Comparison of ENCODE assay signal across 10 cellular contexts in genomic region chr7:149865437-149865836, GRCh38. TPM values are rescaled to one million over a fixed set of nuclear protein-coding genes. Genes with fewer than 3 reads are reported as not detected.
DNase-seq lines count a peak whose midpoint lies in the region; ATAC-seq lines count a peak whose summit lies in the region.
"Had no signal": no experiment of that assay in that cellular context is flagged by ENCODE, and none has a peak within 500 bp of the region (broad histone marks: within the 10 kb centered on the region; RNA-seq: fewer than 3 reads in every experiment).

No MANE protein-coding gene starts in this region.

- H4K91ac ChIP-seq in mesenchymal stem cell (ENCODE audit: low read length) = no peak overlapping the region

- H3K4me3 Mint-ChIP-seq in T-helper 1 cell treated with Interleukin-12 subunit alpha and Interleukin-12 subunit beta and Interleukin-4 antibody, amounts not matched to agents 30 μg/mL and 1 μg/mL, for 36 hours = peak overlapping the region; percentile 61
- H3K4me3 Mint-ChIP-seq in activated naive CD4-positive, alpha-beta T cell treated with anti-CD3 and anti-CD28 coated beads, Interleukin-2, amount 50 U/mL, for 24 hours = peak overlapping the region; percentile 15

- no peaks in the 10 kb centered on the region for H3K27me3 ChIP-seq in mesenchymal stem cell (ENCODE audit: control insufficient read depth in 1 of 2, insufficient read depth in 1 of 2, low read length in 2 of 2)

- no peak overlapping the region for H3K23ac ChIP-seq in mesenchymal stem cell (ENCODE audit: low read length in 2 of 2)

- no peak overlapping the region for H2BK12ac ChIP-seq in mesenchymal stem cell (ENCODE audit: low read length in 2 of 2)

- H3K4me1 Mint-ChIP-seq in T-helper 1 cell treated with Interleukin-12 subunit alpha and Interleukin-12 subunit beta and Interleukin-4 antibody, amounts not matched to agents 30 μg/mL and 1 μg/mL, for 36 hours (ENCODE audit: low read depth) = peaks cover 65% of the 10 kb centered on the region
- H3K4me1 Mint-ChIP-seq in activated naive CD4-positive, alpha-beta T cell treated with anti-CD3 and anti-CD28 coated beads, Interleukin-2, amount 50 U/mL, for 24 hours = peaks cover 77% of the 10 kb centered on the region

- H2BK5ac ChIP-seq in mesenchymal stem cell (ENCODE audit: low read depth, low read length, poor library complexity, severe bottlenecking) = no peak overlapping the region

- H2BK15ac ChIP-seq in mesenchymal stem cell (ENCODE audit: low read depth, poor library complexity, severe bottlenecking) = no peak overlapping the region

- H3K27ac ChIP-seq in mesenchymal stem cell (ENCODE audit: low read length, poor library complexity, severe bottlenecking) = no peak overlapping the region

- no peaks in the 10 kb centered on the region for H3K9me3 ChIP-seq in mesenchymal stem cell (ENCODE audit: control insufficient read depth, low read length)

- intact Hi-C loops in Right ventricle myocardium superior (cut with DNase I) = no loop called here

- no peak overlapping the region for H2AFZ ChIP-seq in mesenchymal stem cell (ENCODE audit: low read depth, low read length)

- H3K18ac ChIP-seq in mesenchymal stem cell (ENCODE audit: low read depth in 1 of 2, low read length in 2 of 2) = no peak overlapping the region

- no peak overlapping the region for H3K4me2 ChIP-seq in mesenchymal stem cell (ENCODE audit: low read length, poor library complexity, severe bottlenecking)

- whole genome bisulfite sequencing in mesenchymal stem cell = 77% methylated on average over 5 of the region's 7 CpGs

- DNase-seq in stimulated activated CD4-positive, alpha-beta T cell treated with anti-CD3 and anti-CD28 coated beads, Interleukin-4, amount 100 ng/mL, for 24 hours = peak; percentile 60
- DNase-seq in NCI-H748 (lab: John Stamatoyannopoulos, UW; ENCODE audit: unreplicated experiment) (no peak), KG1 (lab: John Stamatoyannopoulos, UW) (no peak), Right ventricle myocardium superior (no peak), mesenchymal stem cell (no peak)
- DNase-seq: mesendoderm, NCI-H2107 had no signal

- H3K27ac Mint-ChIP-seq in T-helper 1 cell treated with Interleukin-12 subunit alpha and Interleukin-12 subunit beta and Interleukin-4 antibody, amounts not matched to agents 30 μg/mL and 1 μg/mL, for 36 hours = peak overlapping the region; percentile 91
- H3K27ac Mint-ChIP-seq in activated naive CD4-positive, alpha-beta T cell treated with anti-CD3 and anti-CD28 coated beads, Interleukin-2, amount 50 U/mL, for 24 hours = peak overlapping the region; percentile 94

- H2AK5ac ChIP-seq in mesenchymal stem cell (ENCODE audit: low read length, severe bottlenecking) = no peak overlapping the region

- H3K4me1 ChIP-seq in mesenchymal stem cell (ENCODE audit: control insufficient read depth, insufficient read depth, low read depth, low read length) = peaks cover 1% of the 10 kb centered on the region

- ATAC-seq in GM21423 (IDR thresholded peaks at IDR 0.05; ENCODE audit: unreplicated experiment) = peak; percentile 42
- ATAC-seq in Right ventricle myocardium superior (ENCODE audit: poor library complexity) = no peak

- no peak overlapping the region for H3K14ac ChIP-seq in mesenchymal stem cell (ENCODE audit: low read length in 2 of 2)

- H3K9ac ChIP-seq in mesenchymal stem cell (ENCODE audit: low read length) = no peak overlapping the region

- H3K4ac ChIP-seq in mesenchymal stem cell (ENCODE audit: low read depth in 1 of 2, low read length in 2 of 2) = no peak overlapping the region

- H3K4me3 ChIP-seq in mesenchymal stem cell (ENCODE audit: insufficient read depth in 1 of 2, low read depth in 1 of 2, low read length in 2 of 2) = no peak overlapping the region

- H3K27me3 Mint-ChIP-seq in T-helper 1 cell treated with Interleukin-12 subunit alpha and Interleukin-12 subunit beta and Interleukin-4 antibody, amounts not matched to agents 30 μg/mL and 1 μg/mL, for 36 hours (ENCODE audit: low read depth) = no peaks in the 10 kb centered on the region
- H3K27me3 Mint-ChIP-seq in activated naive CD4-positive, alpha-beta T cell treated with anti-CD3 and anti-CD28 coated beads, Interleukin-2, amount 50 U/mL, for 24 hours = no peaks in the 10 kb centered on the region

- no peaks in the 10 kb centered on the region for H3K79me1 ChIP-seq in mesenchymal stem cell (replicated peaks; ENCODE audit: low read length, poor library complexity, severe bottlenecking)

- no peak overlapping the region for H4K8ac ChIP-seq in mesenchymal stem cell (ENCODE audit: low read length)

- no peaks in the 10 kb centered on the region for H3K9me3 Mint-ChIP-seq in T-helper 1 cell treated with Interleukin-12 subunit alpha and Interleukin-12 subunit beta and Interleukin-4 antibody, amounts not matched to agents 30 μg/mL and 1 μg/mL, for 36 hours
- no peaks in the 10 kb centered on the region for H3K9me3 Mint-ChIP-seq in activated naive CD4-positive, alpha-beta T cell treated with anti-CD3 and anti-CD28 coated beads, Interleukin-2, amount 50 U/mL, for 24 hours

- peaks cover 31 to 53% of the 10 kb centered on the region in 2 experiments for H3K36me3 ChIP-seq in mesenchymal stem cell (ENCODE audit: control insufficient read depth in 1 of 2, insufficient read depth in 2 of 2, low read depth in 1 of 2, low read length in 2 of 2)

- H3K36me3 Mint-ChIP-seq in T-helper 1 cell treated with Interleukin-12 subunit alpha and Interleukin-12 subunit beta and Interleukin-4 antibody, amounts not matched to agents 30 μg/mL and 1 μg/mL, for 36 hours (ENCODE audit: low read depth) = peaks cover 28% of the 10 kb centered on the region
- peaks cover 3% of the 10 kb centered on the region for H3K36me3 Mint-ChIP-seq in activated naive CD4-positive, alpha-beta T cell treated with anti-CD3 and anti-CD28 coated beads, Interleukin-2, amount 50 U/mL, for 24 hours

- H2BK120ac ChIP-seq in mesenchymal stem cell (ENCODE audit: low read depth, low read length) = no peak overlapping the region

RNA-seq across cellular contexts. Expression of gene ATP6V0E2, which starts 8.3 kb away (rescaled TPM):
- total RNA-seq in Right ventricle myocardium superior = 121 TPM
- 18.3 TPM for polyA plus RNA-seq in mesenchymal stem cell (2013, experiment 1 of 2)
- polyA plus RNA-seq in mesenchymal stem cell (2013, experiment 2 of 2) = 19.6 TPM

RNA-seq across cellular contexts. Expression of gene ZNF862, which starts 27.3 kb away (rescaled TPM):
- total RNA-seq in Right ventricle myocardium superior = 12.2 TPM
- 4.8 TPM for polyA plus RNA-seq in mesenchymal stem cell (2013, experiment 1 of 2)
- polyA plus RNA-seq in mesenchymal stem cell (2013, experiment 2 of 2) = 3.6 TPM
